Comparison of ENCODE assay signal across 17 cellular contexts in the genomic region with DNA sequence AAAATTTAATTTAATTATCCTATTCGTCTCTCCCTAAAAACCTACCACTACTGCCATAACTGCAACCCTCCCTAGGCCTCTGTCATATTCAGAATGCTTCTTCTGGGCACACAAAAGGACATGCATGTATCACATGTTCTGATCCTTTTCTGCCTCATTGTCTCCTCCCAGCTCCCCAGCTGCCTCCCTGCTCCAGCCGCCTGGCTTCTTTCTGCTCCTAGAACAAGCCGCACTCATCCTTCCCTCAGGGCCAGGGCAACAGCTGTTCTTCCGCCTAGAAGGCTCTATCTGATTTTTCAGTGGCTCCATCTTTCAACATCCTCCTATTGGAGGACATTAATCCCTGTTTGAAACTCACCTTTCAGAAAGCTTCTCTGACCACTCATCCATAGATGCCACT.
"Had no signal": no experiment of that assay in that cellular context is flagged by ENCODE, and none has a peak within 500 bp of the region (broad histone marks: within the 10 kb centered on the region; RNA-seq: fewer than 3 reads in every experiment).

No MANE protein-coding gene starts in this region.

- H2AFZ ChIP-seq: hepatocyte had no signal

- H3K36me3 ChIP-seq: gastroesophageal sphincter, stomach, thoracic aorta, uterus had no signal

- H3K4me3 Mint-ChIP-seq: activated naive CD4-positive, alpha-beta T cell treated with anti-CD3 and anti-CD28 coated beads, Interleukin-2, amount 50 U/mL, for 24 hours; central memory CD8-positive, alpha-beta T cell; effector memory CD8-positive, alpha-beta T cell; neural crest cell had no signal

- H3K79me2 ChIP-seq: hepatocyte had no signal

- ATAC-seq: effector memory CD8-positive, alpha-beta T cell; gastroesophageal sphincter; left ventricle myocardium superior had no signal

- H3K4me2 ChIP-seq: hepatocyte had no signal

- H3K9me3 Mint-ChIP-seq: activated naive CD4-positive, alpha-beta T cell treated with anti-CD3 and anti-CD28 coated beads, Interleukin-2, amount 50 U/mL, for 24 hours; central memory CD8-positive, alpha-beta T cell; effector memory CD8-positive, alpha-beta T cell had no signal

- H3K27ac Mint-ChIP-seq: activated naive CD4-positive, alpha-beta T cell treated with anti-CD3 and anti-CD28 coated beads, Interleukin-2, amount 50 U/mL, for 24 hours; effector memory CD8-positive, alpha-beta T cell had no signal

- H3K4me1 ChIP-seq: gastroesophageal sphincter, stomach, uterus had no signal

- H3K4me3 ChIP-seq: gastroesophageal sphincter, hepatocyte, stomach, thoracic aorta, uterus had no signal

- H3K27ac ChIP-seq: epithelial cell of prostate, gastroesophageal sphincter, hepatocyte, stomach, thoracic aorta, uterus had no signal

- H3K4me1 Mint-ChIP-seq: activated naive CD4-positive, alpha-beta T cell treated with anti-CD3 and anti-CD28 coated beads, Interleukin-2, amount 50 U/mL, for 24 hours; central memory CD8-positive, alpha-beta T cell; neural crest cell had no signal

- DNase-seq: activated CD4-positive, alpha-beta T cell treated with anti-CD3 and anti-CD28 coated beads, Interleukin-2, amount 50 U/mL, for 4 hours; activated CD4-positive, CD25-positive, alpha-beta regulatory T cell treated with anti-CD3 and anti-CD28 coated beads, Interleukin-2, amount 50 U/mL, for 72 hours; activated T-cell treated with anti-CD3 and anti-CD28 coated beads, Interleukin-2, amount 50 U/mL, for 1 hour; cortex of kidney; effector memory CD8-positive, alpha-beta T cell; left ventricle myocardium superior; stimulated activated CD4-positive, alpha-beta T cell treated with anti-CD3 and anti-CD28 coated beads, Interleukin-4, amount 100 ng/mL, for 1 hour; stimulated activated CD8-positive, alpha-beta memory T cell treated with anti-CD3 and anti-CD28 coated beads, Interleukin-4, amount 100 ng/mL, for 48 hours; stomach; uterus had no signal

- H3K27me3 Mint-ChIP-seq: activated naive CD4-positive, alpha-beta T cell treated with anti-CD3 and anti-CD28 coated beads, Interleukin-2, amount 50 U/mL, for 24 hours; central memory CD8-positive, alpha-beta T cell; effector memory CD8-positive, alpha-beta T cell had no signal

- H3K9me3 ChIP-seq: gastroesophageal sphincter, stomach, thoracic aorta, uterus had no signal

- H3K27me3 ChIP-seq: gastroesophageal sphincter, hepatocyte, stomach, uterus had no signal
